In genomic region chr11:30143098-30143705, GRCh38 we compare ENCODE assay signal across 8 cellular contexts.
DNase-seq lines count a peak whose midpoint lies in the region; ATAC-seq, FAIRE-seq and TF ChIP-seq lines count a peak whose summit lies in the region.

No MANE protein-coding gene starts in this region.

- no peak overlapping the region for H3K27ac Mint-ChIP-seq in activated CD4-positive, alpha-beta memory T cell treated with anti-CD3 and anti-CD28 coated beads, Interleukin-2, amount 10 ng/mL, durations not matched to agents 7 days and 5 days

- 19 to 33% (median 32%) methylated on average over 3 of the region's 3 CpGs for WGBS in small intestine, 3 donors

- POLR2A ChIA-PET in activated CD4-positive, alpha-beta memory T cell treated with anti-CD3 and anti-CD28 coated beads, Interleukin-2, amount 10 ng/mL, durations not matched to agents 7 days and 5 days (lab: Charles Lee) = no interaction called here

- H3K27me3 ChIP-seq in HL-60 (ENCODE audit: insufficient read depth, poor library complexity, severe bottlenecking) = peaks cover 2% of the 10 kb centered on the region
- no peaks in the 10 kb centered on the region for H3K27me3 ChIP-seq in RWPE2 (ENCODE audit: insufficient read depth, poor library complexity, severe bottlenecking)
- no peaks in the 10 kb centered on the region for H3K27me3 ChIP-seq in small intestine (ENCODE audit: control insufficient read depth in 2 of 2, insufficient read depth in 2 of 2, low read length in 2 of 2)

- H3K27ac ChIP-seq in HL-60 (replicated peaks) (no peak overlapping the region), RWPE2 (ENCODE audit: poor library complexity, severe bottlenecking) (no peak overlapping the region), small intestine (ENCODE audit: low read depth in 1 of 2, low read length in 1 of 2) (no peak overlapping the region)

- H3K4me1 ChIP-seq in RWPE2 (ENCODE audit: insufficient read depth, poor library complexity, severe bottlenecking) = no peaks in the 10 kb centered on the region
- H3K4me1 ChIP-seq in small intestine (ENCODE audit: control insufficient read depth in 2 of 2, insufficient read depth in 1 of 2, low read depth in 1 of 2, low read length in 1 of 2) = no peaks in the 10 kb centered on the region

- H3K4me3 Mint-ChIP-seq in activated CD4-positive, alpha-beta memory T cell treated with anti-CD3 and anti-CD28 coated beads, Interleukin-2, amount 10 ng/mL, durations not matched to agents 7 days and 5 days = no peak overlapping the region

- TF ChIP-seq CTCF in HL-60 (IDR thresholded peaks at IDR 0.05; ENCODE audit: insufficient read depth, low read length) (peak; percentile 64), RWPE2 (IDR thresholded peaks at IDR 0.05; ENCODE audit: poor library complexity, severe bottlenecking) (peak; percentile 87), fibroblast of villous mesenchyme (IDR thresholded peaks at IDR 0.05; ENCODE audit: insufficient read depth, low read depth, low read length) (peak; percentile 67)

- CTCF ChIA-PET in activated CD4-positive, alpha-beta memory T cell treated with anti-CD3 and anti-CD28 coated beads, Interleukin-2, amount 10 ng/mL, durations not matched to agents 7 days and 5 days (lab: Charles Lee) = interaction anchor here (0.6 to 3.8 kb wide), 18 partner anchors 8 to 1172 kb away, joined by 3 to 34 read pairs (median 4); no protein-coding TSS in a partner anchor

- no peaks in the 10 kb centered on the region for H3K36me3 Mint-ChIP-seq in activated CD4-positive, alpha-beta memory T cell treated with anti-CD3 and anti-CD28 coated beads, Interleukin-2, amount 10 ng/mL, durations not matched to agents 7 days and 5 days (ENCODE audit: low read depth)

- H3K9me3 Mint-ChIP-seq in activated CD4-positive, alpha-beta memory T cell treated with anti-CD3 and anti-CD28 coated beads, Interleukin-2, amount 10 ng/mL, durations not matched to agents 7 days and 5 days = no peaks in the 10 kb centered on the region

- H3K9me3 ChIP-seq in RWPE2 (ENCODE audit: severe bottlenecking) (no peaks in the 10 kb centered on the region), small intestine (ENCODE audit: control insufficient read depth, low read depth) (no peaks in the 10 kb centered on the region)

- DNase-seq in DMS153 (lab: John Stamatoyannopoulos, UW) (peak; percentile 1), GM19238 (ENCODE audit: insufficient read length, low spot score) (peak; percentile 5), HL-60 (ENCODE audit: low read depth in 1 of 2, low spot score in 1 of 2) (peak; percentile 10), RWPE2 (ENCODE audit: low spot score) (no peak), fibroblast of villous mesenchyme (ENCODE audit: low read depth) (peak; percentile 5), small intestine (peak; percentile 13), cortex of kidney (lab: John Stamatoyannopoulos, UW) (no peak)
- DNase-seq in activated CD4-positive, alpha-beta memory T cell treated with anti-CD3 and anti-CD28 coated beads, Interleukin-2, amount 10 ng/mL, durations not matched to agents 7 days and 5 days = no peak

- H3K4me3 ChIP-seq in HL-60 (replicated peaks; ENCODE audit: insufficient read depth, low read length) = no peak overlapping the region
- H3K4me3 ChIP-seq in RWPE2 (ENCODE audit: severe bottlenecking) = no peak overlapping the region
- no peak overlapping the region for H3K4me3 ChIP-seq in fibroblast of villous mesenchyme (ENCODE audit: low read depth, low read length)
- no peak overlapping the region for H3K4me3 ChIP-seq in small intestine (ENCODE audit: low read depth in 1 of 2, low read length in 2 of 2)

- no peaks in the 10 kb centered on the region for H3K4me1 Mint-ChIP-seq in activated CD4-positive, alpha-beta memory T cell treated with anti-CD3 and anti-CD28 coated beads, Interleukin-2, amount 10 ng/mL, durations not matched to agents 7 days and 5 days

- FAIRE-seq in small intestine (lab: Jason Lieb, UNC) = no peak

- ATAC-seq in RWPE2 (ENCODE audit: low read depth) = peak; percentile 51; the same call in 2 of the 3 replicates

- H3K27me3 Mint-ChIP-seq in activated CD4-positive, alpha-beta memory T cell treated with anti-CD3 and anti-CD28 coated beads, Interleukin-2, amount 10 ng/mL, durations not matched to agents 7 days and 5 days = peaks cover 2% of the 10 kb centered on the region

- H3K36me3 ChIP-seq in RWPE2 (ENCODE audit: low read depth) (no peaks in the 10 kb centered on the region), small intestine (ENCODE audit: control insufficient read depth in 2 of 2, insufficient read depth in 2 of 2, low read length in 2 of 2) (no peaks in the 10 kb centered on the region)

Comparison
In these comparisons a context has a peak if more than half of its experiments do, and no peak if none do; other contexts are left out.
1. DNase-seq: peak in DMS153 (single experiment), GM19238 (single experiment), HL-60 (2 of 2), fibroblast of villous mesenchyme (single experiment) and small intestine (single experiment); none in RWPE2 (single experiment), cortex of kidney (single experiment) and activated CD4-positive, alpha-beta memory T cell treated with anti-CD3 and anti-CD28 coated beads, Interleukin-2, amount 10 ng/mL, durations not matched to agents 7 days and 5 days (single experiment).
2. Peak in every context shown above with its lines, with median percentiles within 50 percentile points of each other: CTCF ChIP-seq.